1 cellular context compared by ENCODE assay signal in genomic region chr16:28951410-28951943, GRCh38.
A peak's percentile ranks its signal among the peaks of the same experiment; 100 is the strongest.
TF ChIP-seq lines count a peak whose summit lies in the region.

No MANE protein-coding gene starts in this region.

TF ChIP-seq in HepG2, 621 proteins besides CTCF, POLR2A, EP300 and RAD21 (continues in another document):
- 0 out of 2 replicates have a peak, but pooled peaks have one; percentile 19 for TF ChIP-seq AHDC1 (CRISPR knock-in tag; IDR thresholded peaks at IDR 0.05; ENCODE audit: borderline replicate concordance)
- TF ChIP-seq MIER3 (CRISPR knock-in tag; IDR thresholded peaks at IDR 0.05; ENCODE audit: borderline replicate concordance) = no peak; the same call in 1 of the 2 replicates
- TF ChIP-seq KDM5A (IDR thresholded peaks at IDR 0.05; ENCODE audit: borderline replicate concordance, low read length) = peak; percentile 20; the same call in 1 of the 2 replicates
- TF ChIP-seq ZNF343 (CRISPR knock-in tag; IDR thresholded peaks at IDR 0.05) = peak; percentile 6; the same call in 1 of the 2 replicates
- 0 out of 2 replicates have a peak, but pooled peaks have one; percentile 51 for TF ChIP-seq ZNF333 (CRISPR knock-in tag; IDR thresholded peaks at IDR 0.05; ENCODE audit: borderline replicate concordance)
- no peak for TF ChIP-seq ZNF18 (CRISPR knock-in tag; IDR thresholded peaks at IDR 0.05; ENCODE audit: insufficient replicate concordance)
- 0 out of 2 replicates have a peak, but pooled peaks have one; percentile 16 for TF ChIP-seq TOPORS (CRISPR knock-in tag; IDR thresholded peaks at IDR 0.05)
- TF ChIP-seq, protein P1, sequence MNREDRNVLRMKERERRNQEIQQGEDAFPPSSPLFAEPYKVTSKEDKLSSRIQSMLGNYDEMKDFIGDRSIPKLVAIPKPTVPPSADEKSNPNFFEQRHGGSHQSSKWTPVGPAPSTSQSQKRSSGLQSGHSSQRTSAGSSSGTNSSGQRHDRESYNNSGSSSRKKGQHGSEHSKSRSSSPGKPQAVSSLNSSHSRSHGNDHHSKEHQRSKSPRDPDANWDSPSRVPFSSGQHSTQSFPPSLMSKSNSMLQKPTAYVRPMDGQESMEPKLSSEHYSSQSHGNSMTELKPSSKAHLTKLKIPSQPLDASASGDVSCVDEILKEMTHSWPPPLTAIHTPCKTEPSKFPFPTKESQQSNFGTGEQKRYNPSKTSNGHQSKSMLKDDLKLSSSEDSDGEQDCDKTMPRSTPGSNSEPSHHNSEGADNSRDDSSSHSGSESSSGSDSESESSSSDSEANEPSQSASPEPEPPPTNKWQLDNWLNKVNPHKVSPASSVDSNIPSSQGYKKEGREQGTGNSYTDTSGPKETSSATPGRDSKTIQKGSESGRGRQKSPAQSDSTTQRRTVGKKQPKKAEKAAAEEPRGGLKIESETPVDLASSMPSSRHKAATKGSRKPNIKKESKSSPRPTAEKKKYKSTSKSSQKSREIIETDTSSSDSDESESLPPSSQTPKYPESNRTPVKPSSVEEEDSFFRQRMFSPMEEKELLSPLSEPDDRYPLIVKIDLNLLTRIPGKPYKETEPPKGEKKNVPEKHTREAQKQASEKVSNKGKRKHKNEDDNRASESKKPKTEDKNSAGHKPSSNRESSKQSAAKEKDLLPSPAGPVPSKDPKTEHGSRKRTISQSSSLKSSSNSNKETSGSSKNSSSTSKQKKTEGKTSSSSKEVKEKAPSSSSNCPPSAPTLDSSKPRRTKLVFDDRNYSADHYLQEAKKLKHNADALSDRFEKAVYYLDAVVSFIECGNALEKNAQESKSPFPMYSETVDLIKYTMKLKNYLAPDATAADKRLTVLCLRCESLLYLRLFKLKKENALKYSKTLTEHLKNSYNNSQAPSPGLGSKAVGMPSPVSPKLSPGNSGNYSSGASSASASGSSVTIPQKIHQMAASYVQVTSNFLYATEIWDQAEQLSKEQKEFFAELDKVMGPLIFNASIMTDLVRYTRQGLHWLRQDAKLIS (CRISPR knock-in tag; IDR thresholded peaks at IDR 0.05) = no peak
- no peak for TF ChIP-seq TCF12 (IDR thresholded peaks at IDR 0.05)
- TF ChIP-seq TCF12 (CRISPR knock-in tag; IDR thresholded peaks at IDR 0.05) = peak; percentile 18; the same call in 1 of the 2 replicates
- no peak for TF ChIP-seq TRIM22 (IDR thresholded peaks at IDR 0.05)
- peak; percentile 82; the same call in 1 of the 2 replicates for TF ChIP-seq SNAI1 (CRISPR knock-in tag; IDR thresholded peaks at IDR 0.05; ENCODE audit: borderline replicate concordance)
- no peak for TF ChIP-seq HMG20A (CRISPR knock-in tag; IDR thresholded peaks at IDR 0.05; ENCODE audit: borderline replicate concordance)
- TF ChIP-seq JARID2 (CRISPR knock-in tag; IDR thresholded peaks at IDR 0.05; ENCODE audit: insufficient replicate concordance) = no peak
- no peak for TF ChIP-seq ZSCAN21 (CRISPR knock-in tag; IDR thresholded peaks at IDR 0.05; ENCODE audit: borderline replicate concordance)
- no peak for TF ChIP-seq GTF3A (CRISPR knock-in tag; conservative IDR thresholded peaks at IDR 0.05)
- TF ChIP-seq SIN3A (IDR thresholded peaks at IDR 0.05; ENCODE audit: borderline replicate concordance, low read depth, low read length) = peak; percentile 54; the same call in 1 of the 2 replicates
- TF ChIP-seq ZBTB34 (CRISPR knock-in tag; IDR thresholded peaks at IDR 0.05) = no peak
- TF ChIP-seq CAMTA2 (CRISPR knock-in tag; IDR thresholded peaks at IDR 0.05; ENCODE audit: borderline replicate concordance) = peak; percentile 69; the same call in 1 of the 2 replicates
- no peak for TF ChIP-seq PHF8 (CRISPR knock-in tag; IDR thresholded peaks at IDR 0.05)
- TF ChIP-seq MEIS1 (CRISPR knock-in tag; IDR thresholded peaks at IDR 0.05; ENCODE audit: borderline replicate concordance) = 0 out of 2 replicates have a peak, but pooled peaks have one; percentile 4
- peak; percentile 57; the same call in 1 of the 2 replicates for TF ChIP-seq EEA1 (CRISPR knock-in tag; IDR thresholded peaks at IDR 0.05; ENCODE audit: borderline replicate concordance)
- no peak for TF ChIP-seq ZNF530 (CRISPR knock-in tag; IDR thresholded peaks at IDR 0.05; ENCODE audit: low read depth)
- TF ChIP-seq, protein P2, sequence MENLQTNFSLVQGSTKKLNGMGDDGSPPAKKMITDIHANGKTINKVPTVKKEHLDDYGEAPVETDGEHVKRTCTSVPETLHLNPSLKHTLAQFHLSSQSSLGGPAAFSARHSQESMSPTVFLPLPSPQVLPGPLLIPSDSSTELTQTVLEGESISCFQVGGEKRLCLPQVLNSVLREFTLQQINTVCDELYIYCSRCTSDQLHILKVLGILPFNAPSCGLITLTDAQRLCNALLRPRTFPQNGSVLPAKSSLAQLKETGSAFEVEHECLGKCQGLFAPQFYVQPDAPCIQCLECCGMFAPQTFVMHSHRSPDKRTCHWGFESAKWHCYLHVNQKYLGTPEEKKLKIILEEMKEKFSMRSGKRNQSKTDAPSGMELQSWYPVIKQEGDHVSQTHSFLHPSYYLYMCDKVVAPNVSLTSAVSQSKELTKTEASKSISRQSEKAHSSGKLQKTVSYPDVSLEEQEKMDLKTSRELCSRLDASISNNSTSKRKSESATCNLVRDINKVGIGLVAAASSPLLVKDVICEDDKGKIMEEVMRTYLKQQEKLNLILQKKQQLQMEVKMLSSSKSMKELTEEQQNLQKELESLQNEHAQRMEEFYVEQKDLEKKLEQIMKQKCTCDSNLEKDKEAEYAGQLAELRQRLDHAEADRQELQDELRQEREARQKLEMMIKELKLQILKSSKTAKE (CRISPR knock-in tag; IDR thresholded peaks at IDR 0.05; ENCODE audit: borderline replicate concordance) = no peak
- no peak for TF ChIP-seq RARG (CRISPR knock-in tag; IDR thresholded peaks at IDR 0.05; ENCODE audit: low read depth)
- TF ChIP-seq MBNL3 (CRISPR knock-in tag; conservative IDR thresholded peaks at IDR 0.05) = no peak
- TF ChIP-seq ZNF546 (CRISPR knock-in tag; conservative IDR thresholded peaks at IDR 0.05) = no peak; the same call in 1 of the 2 replicates
- 0 out of 2 replicates have a peak, but pooled peaks have one; percentile 3 for TF ChIP-seq REL (CRISPR knock-in tag; conservative IDR thresholded peaks at IDR 0.05)
- no peak for TF ChIP-seq ZNF724P (CRISPR knock-in tag; IDR thresholded peaks at IDR 0.05; ENCODE audit: borderline replicate concordance)
- TF ChIP-seq ZNF747 (CRISPR knock-in tag; IDR thresholded peaks at IDR 0.05; ENCODE audit: borderline replicate concordance) = no peak
- TF ChIP-seq ZC3H13 (CRISPR knock-in tag; IDR thresholded peaks at IDR 0.05) = 0 out of 2 replicates have a peak, but pooled peaks have one; percentile 29
- peak; percentile 4; the same call in 1 of the 2 replicates for TF ChIP-seq MED13 (CRISPR knock-in tag; IDR thresholded peaks at IDR 0.05)
- TF ChIP-seq ZSCAN31 (CRISPR knock-in tag; IDR thresholded peaks at IDR 0.05; ENCODE audit: low read depth) = 0 out of 2 replicates have a peak, but pooled peaks have one; percentile 3
- TF ChIP-seq ESRRA (CRISPR knock-in tag; IDR thresholded peaks at IDR 0.05; ENCODE audit: low read depth) = peak; percentile 18; the same call in 1 of the 2 replicates
- no peak for TF ChIP-seq MXI1 (IDR thresholded peaks at IDR 0.05; ENCODE audit: borderline replicate concordance, low read depth, low read length)
- TF ChIP-seq ZNF275 (CRISPR knock-in tag; IDR thresholded peaks at IDR 0.05; ENCODE audit: borderline replicate concordance) = no peak
- TF ChIP-seq MAZ (IDR thresholded peaks at IDR 0.05; ENCODE audit: borderline replicate concordance, low read depth, low read length) = 0 out of 2 replicates have a peak, but pooled peaks have one; percentile 15
- no peak for TF ChIP-seq MAZ (CRISPR knock-in tag; IDR thresholded peaks at IDR 0.05; ENCODE audit: low read depth)
- TF ChIP-seq MYPOP (CRISPR knock-in tag; IDR thresholded peaks at IDR 0.05) = 0 out of 2 replicates have a peak, but pooled peaks have one; percentile 9
- no peak for TF ChIP-seq GZF1 (CRISPR knock-in tag; IDR thresholded peaks at IDR 0.05)
- TF ChIP-seq SYNCRIP (IDR thresholded peaks at IDR 0.05; ENCODE audit: insufficient read depth, low read depth, low read length) = no peak
